1 cellular context compared by ENCODE assay signal in the genomic region with DNA sequence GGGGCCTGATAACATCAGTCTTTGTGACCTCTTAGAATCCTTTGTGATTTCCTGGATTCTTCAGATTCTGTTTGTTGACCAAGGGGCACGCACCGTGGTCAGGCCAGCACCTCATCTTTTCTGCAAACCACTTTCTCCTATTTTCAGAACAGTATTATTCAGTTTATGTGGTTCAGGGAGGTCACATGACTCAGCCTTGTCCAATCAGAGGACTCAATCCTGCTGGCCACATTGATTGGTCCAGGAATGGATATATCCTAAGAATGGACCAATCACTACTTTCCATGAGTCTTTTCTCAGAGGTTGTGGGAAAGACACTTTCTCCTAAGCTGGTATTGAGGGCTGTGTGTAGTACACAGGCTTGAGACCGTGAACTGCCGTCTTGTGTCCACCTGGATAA.
TF ChIP-seq lines count a peak whose summit lies in the region.

No MANE protein-coding gene starts in this region.

TF ChIP-seq in K562, 482 proteins besides CTCF, POLR2A, EP300 and RAD21 (continued from another document):
- TF ChIP-seq RAD51 (IDR thresholded peaks at IDR 0.05; ENCODE audit: borderline replicate concordance, low read depth) (peak; percentile 49; the same call in 1 of the 2 replicates), NCOR1 (IDR thresholded peaks at IDR 0.05) (no peak), SFPQ (IDR thresholded peaks at IDR 0.05; ENCODE audit: low read depth, low read length) (no peak), HDAC6 (IDR thresholded peaks at IDR 0.05; ENCODE audit: low read depth, low read length) (no peak), ZNF668 (CRISPR knock-in tag; IDR thresholded peaks at IDR 0.05) (no peak), CREB3 (tag; conservative IDR thresholded peaks at IDR 0.05; ENCODE audit: low read depth) (no peak), USF2 (CRISPR knock-in tag; IDR thresholded peaks at IDR 0.05) (peak; percentile 52), DACH1 (IDR thresholded peaks at IDR 0.05; ENCODE audit: partially characterized antibody) (no peak), CBFA2T2 (conservative IDR thresholded peaks at IDR 0.05) (0 out of 2 replicates have a peak, but pooled peaks have one; percentile 8), NFYB (IDR thresholded peaks at IDR 0.05; ENCODE audit: extremely low read depth, insufficient read length) (peak; percentile 31), RBM25 (IDR thresholded peaks at IDR 0.05; ENCODE audit: low read depth, low read length, severe bottlenecking) (peak; percentile 38)
- TF ChIP-seq, protein P1, sequence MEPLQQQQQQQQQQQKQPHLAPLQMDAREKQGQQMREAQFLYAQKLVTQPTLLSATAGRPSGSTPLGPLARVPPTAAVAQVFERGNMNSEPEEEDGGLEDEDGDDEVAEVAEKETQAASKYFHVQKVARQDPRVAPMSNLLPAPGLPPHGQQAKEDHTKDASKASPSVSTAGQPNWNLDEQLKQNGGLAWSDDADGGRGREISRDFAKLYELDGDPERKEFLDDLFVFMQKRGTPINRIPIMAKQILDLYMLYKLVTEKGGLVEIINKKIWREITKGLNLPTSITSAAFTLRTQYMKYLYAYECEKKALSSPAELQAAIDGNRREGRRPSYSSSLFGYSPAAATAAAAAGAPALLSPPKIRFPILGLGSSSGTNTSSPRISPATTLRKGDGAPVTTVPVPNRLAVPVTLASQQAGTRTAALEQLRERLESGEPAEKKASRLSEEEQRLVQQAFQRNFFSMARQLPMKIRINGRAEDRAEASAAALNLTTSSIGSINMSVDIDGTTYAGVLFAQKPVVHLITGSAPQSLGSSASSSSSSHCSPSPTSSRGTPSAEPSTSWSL (CRISPR knock-in tag; IDR thresholded peaks at IDR 0.05; ENCODE audit: borderline replicate concordance) = no peak
- TF ChIP-seq, protein P2, sequence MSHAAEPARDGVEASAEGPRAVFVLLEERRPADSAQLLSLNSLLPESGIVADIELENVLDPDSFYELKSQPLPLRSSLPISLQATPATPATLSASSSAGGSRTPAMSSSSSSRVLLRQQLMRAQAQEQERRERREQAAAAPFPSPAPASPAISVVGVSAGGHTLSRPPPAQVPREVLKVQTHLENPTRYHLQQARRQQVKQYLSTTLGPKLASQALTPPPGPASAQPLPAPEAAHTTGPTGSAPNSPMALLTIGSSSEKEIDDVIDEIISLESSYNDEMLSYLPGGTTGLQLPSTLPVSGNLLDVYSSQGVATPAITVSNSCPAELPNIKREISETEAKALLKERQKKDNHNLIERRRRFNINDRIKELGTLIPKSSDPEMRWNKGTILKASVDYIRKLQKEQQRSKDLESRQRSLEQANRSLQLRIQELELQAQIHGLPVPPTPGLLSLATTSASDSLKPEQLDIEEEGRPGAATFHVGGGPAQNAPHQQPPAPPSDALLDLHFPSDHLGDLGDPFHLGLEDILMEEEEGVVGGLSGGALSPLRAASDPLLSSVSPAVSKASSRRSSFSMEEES (CRISPR knock-in tag; IDR thresholded peaks at IDR 0.05) = peak; percentile 64
